ENCODE assay signal across 25 cellular contexts in the genomic region with DNA sequence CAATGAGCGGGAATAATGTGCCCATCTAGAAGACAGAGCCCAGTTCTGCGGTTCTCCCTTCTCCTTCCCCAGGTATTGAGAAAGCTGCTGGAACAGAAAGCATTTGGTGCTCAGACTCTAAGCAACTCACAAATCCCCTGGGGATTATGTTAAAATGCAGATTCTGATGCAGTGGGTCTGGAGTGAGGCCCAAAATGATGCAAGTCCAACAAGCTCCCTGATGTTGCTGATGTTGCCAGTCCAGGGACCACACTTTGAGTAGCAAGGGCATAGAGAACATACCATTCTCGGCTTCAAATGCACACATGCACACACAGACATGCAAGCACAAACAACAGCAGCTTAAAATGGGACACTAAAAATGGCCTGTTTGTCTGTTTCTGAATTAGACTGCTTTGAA.
A peak's percentile ranks its signal among the peaks of the same experiment; 100 is the strongest.
DNase-seq lines count a peak whose midpoint lies in the region; ATAC-seq and TF ChIP-seq lines count a peak whose summit lies in the region.
"Had no signal": no experiment of that assay in that cellular context is flagged by ENCODE, and none has a peak within 500 bp of the region (broad histone marks: within the 10 kb centered on the region; RNA-seq: fewer than 3 reads in every experiment).

No MANE protein-coding gene starts in this region.

- TF ChIP-seq CTCF in SK-N-SH (IDR thresholded peaks at IDR 0.05) (no peak), brain microvascular endothelial cell (IDR thresholded peaks at IDR 0.05; ENCODE audit: low read depth, low read length, missing control alignments) (no peak), fibroblast of villous mesenchyme (IDR thresholded peaks at IDR 0.05; ENCODE audit: insufficient read depth, low read depth, low read length) (no peak), transverse colon (IDR thresholded peaks at IDR 0.05) (no peak)

- no peaks in the 10 kb centered on the region for H4K20me1 ChIP-seq in SK-N-SH (ENCODE audit: insufficient read depth)

- H3K4me1 ChIP-seq in SK-N-SH (ENCODE audit: control insufficient read depth in 1 of 2, insufficient read depth in 2 of 2, low read depth in 1 of 2, low read length in 1 of 2): peaks cover 0 to 38% of the 10 kb centered on the region in 2 experiments; a peak in 3 of 4 replicates
- no peaks in the 10 kb centered on the region for H3K4me1 ChIP-seq in transverse colon
- H3K4me1 ChIP-seq: colonic mucosa, gastroesophageal sphincter, right lobe of liver had no signal

- no peak overlapping the region for H3K27ac Mint-ChIP-seq in T-helper 17 cell
- H3K27ac Mint-ChIP-seq: activated CD4-positive, alpha-beta memory T cell treated with anti-CD3 and anti-CD28 coated beads for 36 hours; CD14-positive monocyte; IgD-negative memory B cell; naive thymus-derived CD4-positive, alpha-beta T cell had no signal

- no peak overlapping the region for H2AFZ ChIP-seq in SK-N-SH (ENCODE audit: low read depth)
- H2AFZ ChIP-seq: PC-9 had no signal

- no peak for ATAC-seq in SK-N-SH treated with all-trans-retinoic acid at 6 μM for 48 hours
- no peak for ATAC-seq in HG02973 (IDR thresholded peaks at IDR 0.05; ENCODE audit: unreplicated experiment)
- no peak for ATAC-seq in T-helper 17 cell
- ATAC-seq: gastroesophageal sphincter; naive thymus-derived CD4-positive, alpha-beta T cell; right lobe of liver had no signal

- H3F3A ChIP-seq in SK-N-SH (replicated peaks; ENCODE audit: insufficient read depth): peaks cover 17% of the 10 kb centered on the region

- POLR2A ChIA-PET in SK-N-SH (lab: Yijun Ruan, JAX): no interaction called here

- no peak for DNase-seq in SK-N-SH
- DNase-seq in brain microvascular endothelial cell: no peak
- peak; percentile 52 for DNase-seq in fibroblast of villous mesenchyme (ENCODE audit: low read depth)
- DNase-seq in T-helper 17 cell: no peak
- DNase-seq in T1000 (lab: John Stamatoyannopoulos, UW): no peak
- DNase-seq in transverse colon: no peak
- DNase-seq: ACHN; activated CD4-positive, alpha-beta memory T cell treated with anti-CD3 and anti-CD28 coated beads for 36 hours; activated CD4-positive, CD25-positive, alpha-beta regulatory T cell; activated naive CD4-positive, alpha-beta T cell; activated T-cell treated with anti-CD3 and anti-CD28 coated beads for 4 hours; colonic mucosa; mesendoderm; MM.1S; naive thymus-derived CD4-positive, alpha-beta T cell; NCI-H146; NCI-H2227 treated with DMSO at 0.1 percent for 48 hours; ovary; PC-9; right lobe of liver had no signal

- H3K27me3 ChIP-seq in SK-N-SH (ENCODE audit: insufficient read depth): no peaks in the 10 kb centered on the region
- H3K27me3 ChIP-seq in brain microvascular endothelial cell (replicated peaks): no peaks in the 10 kb centered on the region
- H3K27me3 ChIP-seq in transverse colon: no peaks in the 10 kb centered on the region
- H3K27me3 ChIP-seq: colonic mucosa, ovary, right lobe of liver had no signal

- H3K9ac ChIP-seq in SK-N-SH: peak overlapping the region; percentile 34; the same call in 1 of the 2 replicates

- no peak overlapping the region for H3K4me3 Mint-ChIP-seq in T-helper 17 cell
- H3K4me3 Mint-ChIP-seq: activated CD4-positive, alpha-beta memory T cell treated with anti-CD3 and anti-CD28 coated beads for 36 hours; CD14-positive monocyte; IgD-negative memory B cell; naive thymus-derived CD4-positive, alpha-beta T cell had no signal

- no peak for TF ChIP-seq POLR2A in transverse colon (IDR thresholded peaks at IDR 0.05)

- H3K9me2 ChIP-seq in SK-N-SH: no peaks in the 10 kb centered on the region

- H3K9me3 ChIP-seq in SK-N-SH (no peaks in the 10 kb centered on the region), T-helper 17 cell (ENCODE audit: control insufficient read depth, low read length, poor library complexity, severe bottlenecking) (no peaks in the 10 kb centered on the region), transverse colon (no peaks in the 10 kb centered on the region)
- H3K9me3 ChIP-seq: colonic mucosa, gastroesophageal sphincter, ovary, right lobe of liver had no signal

- peak overlapping the region in 1 of 2 experiments; percentile 92; a peak in 2 of 4 replicates for H3K27ac ChIP-seq in SK-N-SH (ENCODE audit: low read depth in 2 of 2, low read length in 1 of 2)
- H3K27ac ChIP-seq in brain microvascular endothelial cell: peak overlapping the region; percentile 74
- H3K27ac ChIP-seq in transverse colon: no peak overlapping the region
- H3K27ac ChIP-seq: colonic mucosa, ovary, PC-9, right lobe of liver had no signal

- no peak for TF ChIP-seq RAD21 in SK-N-SH (IDR thresholded peaks at IDR 0.05; ENCODE audit: low read length)

- peaks cover 8% of the 10 kb centered on the region for H3K4me1 Mint-ChIP-seq in T-helper 17 cell
- H3K4me1 Mint-ChIP-seq: CD14-positive monocyte had no signal

- no peaks in the 10 kb centered on the region for H3K36me3 Mint-ChIP-seq in T-helper 17 cell (ENCODE audit: low read depth)
- H3K36me3 Mint-ChIP-seq: activated CD4-positive, alpha-beta memory T cell treated with anti-CD3 and anti-CD28 coated beads for 36 hours; CD14-positive monocyte; naive thymus-derived CD4-positive, alpha-beta T cell had no signal

- intact Hi-C loops in transverse colon (cut with DNase I; ENCODE audit: low total_unique reads): loop anchor here (5.0 kb wide), 1 partner anchor 1296 kb away; no protein-coding TSS in a partner anchor

- H3K36me3 ChIP-seq in SK-N-SH (replicated peaks in 1 of 2; ENCODE audit: control insufficient read depth in 1 of 2, insufficient read depth in 2 of 2, low read length in 1 of 2) (no peaks in the 10 kb centered on the region), brain microvascular endothelial cell (replicated peaks) (no peaks in the 10 kb centered on the region), transverse colon (no peaks in the 10 kb centered on the region)
- H3K36me3 ChIP-seq: colonic mucosa, gastroesophageal sphincter, ovary, right lobe of liver had no signal

- H3K79me2 ChIP-seq in SK-N-SH (ENCODE audit: insufficient read depth): no peaks in the 10 kb centered on the region

- no peak overlapping the region for H3K4me3 ChIP-seq in SK-N-SH (ENCODE audit: low read depth in 2 of 2, low read length in 1 of 2)
- no peak overlapping the region for H3K4me3 ChIP-seq in brain microvascular endothelial cell (ENCODE audit: low read depth, low read length)
- H3K4me3 ChIP-seq in fibroblast of villous mesenchyme (ENCODE audit: low read depth, low read length): no peak overlapping the region
- H3K4me3 ChIP-seq in transverse colon: no peak overlapping the region
- H3K4me3 ChIP-seq: colonic mucosa, gastroesophageal sphincter, ovary, PC-9, right lobe of liver had no signal

- H3K27me3 Mint-ChIP-seq in T-helper 17 cell: peaks cover 30% of the 10 kb centered on the region

- 80% methylated on average over 3 of the region's 3 CpGs for WGBS in SK-N-SH (ENCODE audit: low lambda C conversion rate)
- WGBS in transverse colon (ENCODE audit: low coverage in 1 of 2), 2 donors: 87 to 100% methylated on average over 1 to 3 of the region's 3 CpGs

- in situ Hi-C loops in brain microvascular endothelial cell (cut with HindIII; ENCODE audit: low pct_ligation_motif_present, low sequenced_read_pairs) (no loop called here), transverse colon (cut with MboI; ENCODE audit: low pct_ligation_motif_present in 1 of 4, low pct_unique_long_range_greater_than_20kb in 1 of 4, low sequenced_read_pairs in 3 of 4) (loop anchor here in 1 of 4 donors (25.0 kb wide), 1 partner anchor 1306 kb away; no protein-coding TSS in a partner anchor)

- no peak overlapping the region for H3K4me2 ChIP-seq in SK-N-SH
- H3K4me2 ChIP-seq: PC-9 had no signal

- TF ChIP-seq EP300 in SK-N-SH (IDR thresholded peaks at IDR 0.05; ENCODE audit: borderline replicate concordance in 1 of 2, low read depth in 1 of 2, low read length in 1 of 2): no peak
- no peak for TF ChIP-seq EP300 in transverse colon (IDR thresholded peaks at IDR 0.05; ENCODE audit: low read depth)

- CTCF ChIA-PET in SK-N-SH (lab: Yijun Ruan, JAX): interaction anchor here (1.2 to 3.6 kb wide), 9 partner anchors 9 to 1296 kb away, joined by 3 to 28 read pairs (median 15); no protein-coding TSS in a partner anchor

TF ChIP-seq in SK-N-SH, 30 proteins besides CTCF, POLR2A, EP300 and RAD21 (continues in another document):
- TF ChIP-seq FOSL2 (IDR thresholded peaks at IDR 0.05; ENCODE audit: borderline replicate concordance, low read depth): no peak
- TF ChIP-seq USF2 (IDR thresholded peaks at IDR 0.05; ENCODE audit: borderline replicate concordance, low read depth, low read length): no peak
- no peak for TF ChIP-seq ELF1 (IDR thresholded peaks at IDR 0.05)
- no peak for TF ChIP-seq TEAD4 (IDR thresholded peaks at IDR 0.05; ENCODE audit: borderline replicate concordance, insufficient read depth)
- no peak for TF ChIP-seq SMC3 (IDR thresholded peaks at IDR 0.05; ENCODE audit: low read depth, low read length)
- no peak for TF ChIP-seq EZH2phosphoT487 (IDR thresholded peaks at IDR 0.05; ENCODE audit: borderline replicate concordance, low read depth)

TF ChIP-seq in SK-N-SH treated with all-trans-retinoic acid at 6 μM for 48 hours, 23 proteins besides CTCF, POLR2A, EP300 and RAD21 (continues in another document):
- TF ChIP-seq RARB (CRISPR knock-in tag; IDR thresholded peaks at IDR 0.05) (no peak), SNAI2 (CRISPR knock-in tag; IDR thresholded peaks at IDR 0.05) (no peak), CSDC2 (CRISPR knock-in tag; IDR thresholded peaks at IDR 0.05) (no peak), ZC3H10 (CRISPR knock-in tag; IDR thresholded peaks at IDR 0.05) (no peak), TOX (CRISPR knock-in tag; IDR thresholded peaks at IDR 0.05; ENCODE audit: borderline replicate concordance) (no peak), ZFP30 (CRISPR knock-in tag; IDR thresholded peaks at IDR 0.05) (no peak), ESRRG (CRISPR knock-in tag; IDR thresholded peaks at IDR 0.05) (no peak), ZNF8 (CRISPR knock-in tag; IDR thresholded peaks at IDR 0.05) (no peak), ARNTL (CRISPR knock-in tag; IDR thresholded peaks at IDR 0.05; ENCODE audit: borderline replicate concordance, low read depth) (no peak)
- TF ChIP-seq, protein P1, sequence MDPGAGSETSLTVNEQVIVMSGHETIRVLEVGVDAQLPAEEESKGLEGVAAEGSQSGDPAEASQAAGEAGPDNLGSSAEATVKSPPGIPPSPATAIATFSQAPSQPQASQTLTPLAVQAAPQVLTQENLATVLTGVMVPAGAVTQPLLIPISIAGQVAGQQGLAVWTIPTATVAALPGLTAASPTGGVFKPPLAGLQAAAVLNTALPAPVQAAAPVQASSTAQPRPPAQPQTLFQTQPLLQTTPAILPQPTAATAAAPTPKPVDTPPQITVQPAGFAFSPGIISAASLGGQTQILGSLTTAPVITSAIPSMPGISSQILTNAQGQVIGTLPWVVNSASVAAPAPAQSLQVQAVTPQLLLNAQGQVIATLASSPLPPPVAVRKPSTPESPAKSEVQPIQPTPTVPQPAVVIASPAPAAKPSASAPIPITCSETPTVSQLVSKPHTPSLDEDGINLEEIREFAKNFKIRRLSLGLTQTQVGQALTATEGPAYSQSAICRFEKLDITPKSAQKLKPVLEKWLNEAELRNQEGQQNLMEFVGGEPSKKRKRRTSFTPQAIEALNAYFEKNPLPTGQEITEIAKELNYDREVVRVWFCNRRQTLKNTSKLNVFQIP (CRISPR knock-in tag; IDR thresholded peaks at IDR 0.05; ENCODE audit: borderline replicate concordance, low read depth): no peak
